In genomic region chr14:84225243-84225642, GRCh38 we compare ENCODE assay signal across 23 cellular contexts.
DNase-seq lines count a peak whose midpoint lies in the region; ATAC-seq and TF ChIP-seq lines count a peak whose summit lies in the region.
"Had no signal": no experiment of that assay in that cellular context is flagged by ENCODE, and none has a peak within 500 bp of the region (broad histone marks: within the 10 kb centered on the region; RNA-seq: fewer than 3 reads in every experiment).

No MANE protein-coding gene starts in this region.

- H3K36me3 ChIP-seq in colonic mucosa (no peaks in the 10 kb centered on the region), rectal smooth muscle tissue (ENCODE audit: control insufficient read depth, insufficient read depth, low read length) (no peaks in the 10 kb centered on the region), left lung (no peaks in the 10 kb centered on the region)
- H3K36me3 ChIP-seq: vagina, WERI-Rb-1 had no signal

- TF ChIP-seq CTCF in LNCaP clone FGC (IDR thresholded peaks at IDR 0.05; ENCODE audit: control insufficient read depth, extremely low read depth, insufficient read depth) (no peak), colonic mucosa (IDR thresholded peaks at IDR 0.05) (no peak), left lung (IDR thresholded peaks at IDR 0.05) (no peak)

- H3K4me1 ChIP-seq in colonic mucosa (no peaks in the 10 kb centered on the region), rectal smooth muscle tissue (ENCODE audit: control insufficient read depth, insufficient read depth, low read length) (peaks cover 11% of the 10 kb centered on the region), left lung (no peaks in the 10 kb centered on the region)
- H3K4me1 ChIP-seq: vagina had no signal

- DNase-seq in LNCaP clone FGC (ENCODE audit: low read depth) (peak; percentile 19), colonic mucosa (peak; percentile 24), left cardiac atrium (peak; percentile 57), left lung (no peak), RPMI8226 (no peak), AG20443 (ENCODE audit: low spot score) (no peak)
- DNase-seq: ACHN; activated CD4-positive, alpha-beta T cell treated with anti-CD3 and anti-CD28 coated beads, Interleukin-2, amount 10 ng/mL, durations not matched to agents 24 days and 14 days; activated naive CD4-positive, alpha-beta T cell treated with anti-CD3 and anti-CD28 coated beads for 36 hours; activated T-cell treated with anti-CD3 and anti-CD28 coated beads, Interleukin-2, amount 50 U/mL, for 48 hours; foreskin melanocyte; H9; mammary epithelial cell; NCI-H2171 treated with DMSO at 0.1 percent for 48 hours; NCI-H524 treated with DMSO at 0.1 percent for 48 hours; small intestine; stimulated activated CD4-positive, alpha-beta T cell treated with anti-CD3 and anti-CD28 coated beads, Interleukin-1b, Interleukin-23, amount 100 ng/mL, for 48 hours; substantia nigra; WERI-Rb-1 had no signal

- H3K9me3 ChIP-seq in colonic mucosa (peaks cover 5% of the 10 kb centered on the region), left lung (no peaks in the 10 kb centered on the region)
- H3K9me3 ChIP-seq: vagina had no signal

- no peak overlapping the region for H3K27ac ChIP-seq in colonic mucosa
- peak overlapping the region; percentile 42 for H3K27ac ChIP-seq in rectal smooth muscle tissue (ENCODE audit: low read depth, low read length)
- no peak overlapping the region for H3K27ac ChIP-seq in left lung
- H3K27ac ChIP-seq: RWPE1, vagina, WERI-Rb-1 had no signal

- H3K4me3 ChIP-seq in LNCaP clone FGC (ENCODE audit: low read depth, low read length) (no peak overlapping the region), colonic mucosa (no peak overlapping the region), rectal smooth muscle tissue (ENCODE audit: low read length) (no peak overlapping the region), left lung (no peak overlapping the region)
- H3K4me3 ChIP-seq: vagina had no signal

- H3K27me3 ChIP-seq in colonic mucosa (no peaks in the 10 kb centered on the region), rectal smooth muscle tissue (ENCODE audit: control insufficient read depth, insufficient read depth, low read length) (no peaks in the 10 kb centered on the region), left lung (no peaks in the 10 kb centered on the region)
- H3K27me3 ChIP-seq: vagina had no signal

- H3K9ac ChIP-seq in colonic mucosa (ENCODE audit: low read depth in 2 of 2, low read length in 2 of 2) (no peak overlapping the region), rectal smooth muscle tissue (ENCODE audit: low read length) (no peak overlapping the region)

- intact Hi-C loops in colonic mucosa (cut with DNase I) (no loop called here), left cardiac atrium (cut with DNase I) (no loop called here), left lung (cut with DNase I) (no loop called here)

- peak; percentile 96 to 98 for ATAC-seq in left cardiac atrium
- no peak for ATAC-seq in left lung
- ATAC-seq in HG02840 (IDR thresholded peaks at IDR 0.05; ENCODE audit: low FRiP score, unreplicated experiment), result no peak

Comparison
In these comparisons a context has a peak if more than half of its experiments do, and no peak if none do; other contexts are left out.
1. DNase-seq: peak in LNCaP clone FGC (single experiment), colonic mucosa (single experiment) and left cardiac atrium (single experiment); none in left lung (0 of 2), RPMI8226 (single experiment) and AG20443 (single experiment).
2. ATAC-seq: peak in left cardiac atrium (2 of 2); none in left lung (single experiment) and HG02840 (single experiment).